In the genomic region with DNA sequence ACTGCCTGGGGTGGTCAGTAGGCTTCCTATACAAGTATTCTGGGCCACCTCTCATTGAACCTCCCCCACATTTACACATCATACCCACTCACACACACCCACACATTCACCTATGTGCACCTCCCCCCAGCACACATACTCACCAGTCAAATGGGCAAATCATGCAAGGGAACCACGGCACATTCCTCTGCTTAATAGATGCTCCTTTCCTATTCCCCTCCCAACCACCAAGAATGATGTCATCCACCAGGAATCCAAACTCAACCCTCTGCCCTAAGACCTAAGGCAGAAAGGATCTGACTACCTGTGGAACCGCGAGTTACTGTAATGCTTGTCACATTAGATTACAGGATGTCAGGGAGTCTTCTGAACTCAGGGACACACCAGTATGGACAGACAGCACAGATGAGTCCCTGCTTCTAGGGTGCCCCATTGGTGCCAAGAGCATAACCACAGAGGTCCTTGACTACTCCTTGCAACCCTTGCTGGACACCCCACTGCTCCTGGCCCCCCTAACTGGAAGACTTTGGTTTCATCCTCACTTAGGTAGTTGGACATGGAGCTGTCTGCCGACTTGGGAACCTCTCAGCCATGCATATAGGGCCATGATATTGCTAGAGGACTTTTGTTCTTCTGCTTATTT, we compare ENCODE assay signal across 13 cellular contexts. TPM values are rescaled to one million over a fixed set of nuclear protein-coding genes. Genes with fewer than 3 reads are reported as not detected.
DNase-seq lines count a peak whose midpoint lies in the region; ATAC-seq, FAIRE-seq and TF ChIP-seq lines count a peak whose summit lies in the region.
"Had no signal": no experiment of that assay in that cellular context is flagged by ENCODE, and none has a peak within 500 bp of the region (broad histone marks: within the 10 kb centered on the region; RNA-seq: fewer than 3 reads in every experiment).

No MANE protein-coding gene starts in this region.

- WGBS in adrenal gland, 4 donors: 69 to 79% (median 75%) methylated on average over 4 of the region's 4 CpGs

- H3K4me3 ChIP-seq in kidney epithelial cell (ENCODE audit: low read depth, low read length) (no peak overlapping the region), adrenal gland (no peak overlapping the region)
- H3K4me3 ChIP-seq: ovary, testis had no signal

- TF ChIP-seq POLR2A in adrenal gland (IDR thresholded peaks at IDR 0.05): no peak

- H3K27ac ChIP-seq in adrenal gland: no peak overlapping the region
- H3K27ac ChIP-seq: ovary, testis had no signal

- no peak for ATAC-seq in GM19395 (IDR thresholded peaks at IDR 0.05; ENCODE audit: unreplicated experiment)

- no peaks in the 10 kb centered on the region for H3K9me3 ChIP-seq in adrenal gland (replicated peaks in 1 of 3)
- H3K9me3 ChIP-seq: ovary, testis had no signal

- no peak for TF ChIP-seq CTCF in kidney epithelial cell (IDR thresholded peaks at IDR 0.05; ENCODE audit: insufficient read depth, low read length, poor library complexity, severe bottlenecking)
- no peak for TF ChIP-seq CTCF in adrenal gland (IDR thresholded peaks at IDR 0.05)

- no peaks in the 10 kb centered on the region for H3K4me1 ChIP-seq in adrenal gland (replicated peaks in 1 of 2)

- DNase-seq in ACHN (peak; percentile 96), HTR-8/SVneo (ENCODE audit: insufficient read length, low spot score) (peak; percentile 71), astrocyte of the hippocampus (ENCODE audit: low read depth, low spot score) (peak; percentile 94), kidney epithelial cell (ENCODE audit: low read depth) (peak; percentile 98), adrenal gland (no peak), COLO668 (lab: John Stamatoyannopoulos, UW; ENCODE audit: unreplicated experiment) (no peak)
- DNase-seq in activated CD8-positive, alpha-beta memory T cell treated with anti-CD3 and anti-CD28 coated beads, Interleukin-2, amount 50 U/mL, for 4 hours: no peak
- DNase-seq: immature natural killer cell; NCI-H2081 treated with DMSO at 0.1 percent for 48 hours; stimulated activated CD4-positive, alpha-beta T cell treated with anti-CD3 and anti-CD28 coated beads, Interleukin-4, amount 100 ng/mL, for 4 hours had no signal

- H3K27me3 ChIP-seq in kidney epithelial cell (ENCODE audit: control insufficient read depth, insufficient read depth, low read length) (no peaks in the 10 kb centered on the region), adrenal gland (no peaks in the 10 kb centered on the region)
- H3K27me3 ChIP-seq: ovary, testis had no signal

- in situ Hi-C loops in ACHN (cut with HindIII; ENCODE audit: low pct_ligation_motif_present, low pct_unique_long_range_greater_than_20kb, low sequenced_read_pairs): no loop called here

- peak; percentile 95 for FAIRE-seq in HTR-8/SVneo (lab: Jason Lieb, UNC)

- H3K36me3 ChIP-seq in kidney epithelial cell (ENCODE audit: control insufficient read depth, insufficient read depth, low read length): no peaks in the 10 kb centered on the region
- H3K36me3 ChIP-seq in adrenal gland (replicated peaks in 1 of 2): no peaks in the 10 kb centered on the region
- H3K36me3 ChIP-seq: ovary had no signal

- intact Hi-C loops in adrenal gland (cut with DNase I): no loop called here

RNA-seq across cellular contexts. Expression of a gene that starts 21.5 kb away (rescaled TPM):
- total RNA-seq in kidney epithelial cell: 57.8 and 59.8 TPM in 2 replicates
- 10 to 100 TPM; 47.1 to 96.1 (median 58.6) TPM for total RNA-seq in adrenal gland
- 10 to 100 TPM; 10.5 to 65.8 (median 19.5) TPM for polyA plus RNA-seq in adrenal gland

Comparison
In these comparisons a context has a peak if more than half of its experiments do, and no peak if none do; other contexts are left out.
1. DNase-seq: peak in ACHN (single experiment), HTR-8/SVneo (single experiment), astrocyte of the hippocampus (single experiment) and kidney epithelial cell (single experiment); none in activated CD8-positive, alpha-beta memory T cell treated with anti-CD3 and anti-CD28 coated beads, Interleukin-2, amount 50 U/mL, for 4 hours (single experiment), adrenal gland (0 of 7) and COLO668 (single experiment).